Comparison of ENCODE assay signal across 1 cellular context in genomic region chr9:136105398-136106135, GRCh38.
TF ChIP-seq lines count a peak whose summit lies in the region.

No MANE protein-coding gene starts in this region.

TF ChIP-seq in K562, 482 proteins besides CTCF, POLR2A, EP300 and RAD21:
- TF ChIP-seq, protein P1, sequence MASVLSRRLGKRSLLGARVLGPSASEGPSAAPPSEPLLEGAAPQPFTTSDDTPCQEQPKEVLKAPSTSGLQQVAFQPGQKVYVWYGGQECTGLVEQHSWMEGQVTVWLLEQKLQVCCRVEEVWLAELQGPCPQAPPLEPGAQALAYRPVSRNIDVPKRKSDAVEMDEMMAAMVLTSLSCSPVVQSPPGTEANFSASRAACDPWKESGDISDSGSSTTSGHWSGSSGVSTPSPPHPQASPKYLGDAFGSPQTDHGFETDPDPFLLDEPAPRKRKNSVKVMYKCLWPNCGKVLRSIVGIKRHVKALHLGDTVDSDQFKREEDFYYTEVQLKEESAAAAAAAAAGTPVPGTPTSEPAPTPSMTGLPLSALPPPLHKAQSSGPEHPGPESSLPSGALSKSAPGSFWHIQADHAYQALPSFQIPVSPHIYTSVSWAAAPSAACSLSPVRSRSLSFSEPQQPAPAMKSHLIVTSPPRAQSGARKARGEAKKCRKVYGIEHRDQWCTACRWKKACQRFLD (CRISPR knock-in tag; IDR thresholded peaks at IDR 0.05): no peak
- TF ChIP-seq ELK1 (CRISPR knock-in tag; IDR thresholded peaks at IDR 0.05): no peak
- no peak for TF ChIP-seq TAF1 (IDR thresholded peaks at IDR 0.05; ENCODE audit: control insufficient read depth, extremely low read depth, insufficient read depth, low read length, severe bottlenecking)
- TF ChIP-seq TEAD1 (CRISPR knock-in tag; IDR thresholded peaks at IDR 0.05): no peak
- peak; percentile 9; the same call in 1 of the 2 replicates for TF ChIP-seq NFIC (IDR thresholded peaks at IDR 0.05)
- TF ChIP-seq LEF1 (IDR thresholded peaks at IDR 0.05): no peak
- TF ChIP-seq ZNF224 (CRISPR knock-in tag; IDR thresholded peaks at IDR 0.05): no peak
- TF ChIP-seq ZNF217 (CRISPR knock-in tag; IDR thresholded peaks at IDR 0.05): no peak
- TF ChIP-seq BRCA1 (IDR thresholded peaks at IDR 0.05): no peak
- TF ChIP-seq BRCA1 (CRISPR knock-in tag; IDR thresholded peaks at IDR 0.05): no peak
- TF ChIP-seq, protein P2, sequence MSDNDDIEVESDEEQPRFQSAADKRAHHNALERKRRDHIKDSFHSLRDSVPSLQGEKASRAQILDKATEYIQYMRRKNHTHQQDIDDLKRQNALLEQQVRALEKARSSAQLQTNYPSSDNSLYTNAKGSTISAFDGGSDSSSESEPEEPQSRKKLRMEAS (CRISPR knock-in tag; IDR thresholded peaks at IDR 0.05): no peak
- TF ChIP-seq RBM14 (IDR thresholded peaks at IDR 0.05; ENCODE audit: borderline replicate concordance, insufficient read depth, low read depth, low read length): no peak
- TF ChIP-seq HDAC2 (IDR thresholded peaks at IDR 0.05): no peak
- no peak for TF ChIP-seq FOXJ3 (CRISPR knock-in tag; IDR thresholded peaks at IDR 0.05)
- peak; percentile 52; the same call in 1 of the 2 replicates for TF ChIP-seq ZBTB7A (IDR thresholded peaks at IDR 0.05; ENCODE audit: borderline replicate concordance, control insufficient read depth, low read depth, low read length)
- TF ChIP-seq, protein P3, sequence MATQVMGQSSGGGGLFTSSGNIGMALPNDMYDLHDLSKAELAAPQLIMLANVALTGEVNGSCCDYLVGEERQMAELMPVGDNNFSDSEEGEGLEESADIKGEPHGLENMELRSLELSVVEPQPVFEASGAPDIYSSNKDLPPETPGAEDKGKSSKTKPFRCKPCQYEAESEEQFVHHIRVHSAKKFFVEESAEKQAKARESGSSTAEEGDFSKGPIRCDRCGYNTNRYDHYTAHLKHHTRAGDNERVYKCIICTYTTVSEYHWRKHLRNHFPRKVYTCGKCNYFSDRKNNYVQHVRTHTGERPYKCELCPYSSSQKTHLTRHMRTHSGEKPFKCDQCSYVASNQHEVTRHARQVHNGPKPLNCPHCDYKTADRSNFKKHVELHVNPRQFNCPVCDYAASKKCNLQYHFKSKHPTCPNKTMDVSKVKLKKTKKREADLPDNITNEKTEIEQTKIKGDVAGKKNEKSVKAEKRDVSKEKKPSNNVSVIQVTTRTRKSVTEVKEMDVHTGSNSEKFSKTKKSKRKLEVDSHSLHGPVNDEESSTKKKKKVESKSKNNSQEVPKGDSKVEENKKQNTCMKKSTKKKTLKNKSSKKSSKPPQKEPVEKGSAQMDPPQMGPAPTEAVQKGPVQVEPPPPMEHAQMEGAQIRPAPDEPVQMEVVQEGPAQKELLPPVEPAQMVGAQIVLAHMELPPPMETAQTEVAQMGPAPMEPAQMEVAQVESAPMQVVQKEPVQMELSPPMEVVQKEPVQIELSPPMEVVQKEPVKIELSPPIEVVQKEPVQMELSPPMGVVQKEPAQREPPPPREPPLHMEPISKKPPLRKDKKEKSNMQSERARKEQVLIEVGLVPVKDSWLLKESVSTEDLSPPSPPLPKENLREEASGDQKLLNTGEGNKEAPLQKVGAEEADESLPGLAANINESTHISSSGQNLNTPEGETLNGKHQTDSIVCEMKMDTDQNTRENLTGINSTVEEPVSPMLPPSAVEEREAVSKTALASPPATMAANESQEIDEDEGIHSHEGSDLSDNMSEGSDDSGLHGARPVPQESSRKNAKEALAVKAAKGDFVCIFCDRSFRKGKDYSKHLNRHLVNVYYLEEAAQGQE (CRISPR knock-in tag; IDR thresholded peaks at IDR 0.05; ENCODE audit: low read depth): no peak
